In genomic region chr9:14164908-14165307, GRCh38 we compare ENCODE assay signal across 17 cellular contexts.
"Had no signal": no experiment of that assay in that cellular context is flagged by ENCODE, and none has a peak within 500 bp of the region (broad histone marks: within the 10 kb centered on the region; RNA-seq: fewer than 3 reads in every experiment).

No MANE protein-coding gene starts in this region.

- H3K27me3 ChIP-seq: colonic mucosa, esophagus squamous epithelium, hepatocyte, uterus had no signal

- DNase-seq: colonic mucosa; dermis blood vessel endothelial cell; esophagus squamous epithelium; foreskin fibroblast; head of caudate nucleus; left colon; naive thymus-derived CD4-positive, alpha-beta T cell; nephron progenitor cell; stimulated activated CD4-positive, alpha-beta T cell treated with anti-CD3 and anti-CD28 coated beads, Interleukin-2, amount 100 ng/mL, for 24 hours; stimulated activated CD4-positive, alpha-beta T cell treated with anti-CD3 and anti-CD28 coated beads, Interleukin-4, amount 100 ng/mL, for 4 hours; stimulated activated naive B cell treated with anti-CD40 and anti-IgM and Interleukin-4, amounts not matched to agents 10 μg/mL and 1 μg/mL and 100 μg/mL, for 72 hours; stimulated activated naive CD8-positive, alpha-beta T cell treated with anti-CD3 and anti-CD28 coated beads, Interleukin-15, amount 100 ng/mL, for 72 hours; trophoblast cell; uterus had no signal

- H3K36me3 ChIP-seq: colonic mucosa, esophagus squamous epithelium, uterus had no signal

- ATAC-seq: left colon; naive thymus-derived CD4-positive, alpha-beta T cell; sciatic nerve; stimulated activated naive B cell treated with anti-CD40 and anti-IgM and Interleukin-4, amounts not matched to agents 10 μg/mL and 1 μg/mL and 100 μg/mL, for 72 hours; stimulated activated naive CD8-positive, alpha-beta T cell treated with anti-CD3 and anti-CD28 coated beads, Interleukin-15, amount 100 ng/mL, for 72 hours had no signal

- H3K4me1 ChIP-seq: colonic mucosa had no signal

- H3K27ac ChIP-seq: colonic mucosa, esophagus squamous epithelium, hepatocyte, uterus had no signal

- H3K4me3 ChIP-seq: colonic mucosa, esophagus squamous epithelium, hepatocyte, lung, uterus had no signal

- H3K9me3 ChIP-seq: colonic mucosa, esophagus squamous epithelium, uterus had no signal
